ENCODE assay signal across 14 cellular contexts in genomic region chr5:108297042-108297596, GRCh38.
DNase-seq lines count a peak whose midpoint lies in the region; FAIRE-seq and TF ChIP-seq lines count a peak whose summit lies in the region.
"Had no signal": no experiment of that assay in that cellular context is flagged by ENCODE, and none has a peak within 500 bp of the region (broad histone marks: within the 10 kb centered on the region; RNA-seq: fewer than 3 reads in every experiment).

No MANE protein-coding gene starts in this region.

- no peaks in the 10 kb centered on the region for H3K36me3 ChIP-seq in OCI-LY7 (ENCODE audit: insufficient read depth, low read length)
- no peaks in the 10 kb centered on the region for H3K36me3 ChIP-seq in kidney (ENCODE audit: control insufficient read depth in 1 of 2, insufficient read depth in 2 of 2, low read length in 2 of 2)
- H3K36me3 ChIP-seq: HAP-1 had no signal

- POLR2A ChIA-PET in OCI-LY7 (lab: Charles Lee), result no interaction called here

- H3K36me3 Mint-ChIP-seq in chondrocyte (ENCODE audit: low read depth), result no peaks in the 10 kb centered on the region

- H3K4me3 ChIP-seq in OCI-LY7 (ENCODE audit: low read depth, low read length, poor library complexity, severe bottlenecking), result no peak overlapping the region
- H3K4me3 ChIP-seq in kidney (ENCODE audit: low read length in 2 of 2), result no peak overlapping the region
- H3K4me3 ChIP-seq: HAP-1 had no signal

- BruUV-seq in OCI-LY7 (replicated peaks; lab: Mats Ljungman, UMichigan), result no TSS peak

- no peak overlapping the region for H3K4me2 ChIP-seq in OCI-LY7 (ENCODE audit: low read length)

- H3K79me2 ChIP-seq in OCI-LY7 (ENCODE audit: insufficient read depth, low read depth, low read length), result no peaks in the 10 kb centered on the region

- intact Hi-C loops in OCI-LY7 (cut with micrococcal nuclease; ENCODE audit: unreplicated experiment), result no loop called here
- intact Hi-C loops in kidney (cut with DNase I), result no loop called here

- H3K9ac ChIP-seq in kidney (ENCODE audit: low read length in 2 of 2), result no peak overlapping the region

- H3K9me3 Mint-ChIP-seq in chondrocyte (ENCODE audit: low read depth), result no peaks in the 10 kb centered on the region
- H3K9me3 Mint-ChIP-seq: CD8-positive, alpha-beta memory T cell; HFFc6 had no signal

- H3K9me3 ChIP-seq in OCI-LY7 (ENCODE audit: low read length), result no peaks in the 10 kb centered on the region
- no peaks in the 10 kb centered on the region for H3K9me3 ChIP-seq in kidney (ENCODE audit: control insufficient read depth in 1 of 2, low read length in 2 of 2)
- H3K9me3 ChIP-seq: HAP-1 had no signal

- no peaks in the 10 kb centered on the region; the same call in 1 of the 2 replicates for H4K20me1 ChIP-seq in OCI-LY7 (ENCODE audit: insufficient read depth, low read length)

- CTCF ChIA-PET in OCI-LY7 (lab: Charles Lee; ENCODE audit: unreplicated experiment), result no interaction called here

- TF ChIP-seq CTCF in OCI-LY7 (conservative IDR thresholded peaks at IDR 0.05; ENCODE audit: low read length) (peak; percentile 16; the same call in 1 of the 2 replicates), chondrocyte (IDR thresholded peaks at IDR 0.05) (peak; percentile 34), kidney (IDR thresholded peaks at IDR 0.05; ENCODE audit: borderline replicate concordance, extremely low read depth, insufficient read depth) (no peak), GM10266 (IDR thresholded peaks at IDR 0.05; ENCODE audit: control insufficient read depth, insufficient read depth, low read depth, missing control alignments) (no peak), D721Med (IDR thresholded peaks at IDR 0.05; ENCODE audit: insufficient read depth, missing control alignments) (no peak)

- H3K4me1 Mint-ChIP-seq in chondrocyte (ENCODE audit: low read depth), result peaks cover 9% of the 10 kb centered on the region

- no peak overlapping the region for H3K27ac Mint-ChIP-seq in chondrocyte (ENCODE audit: unreplicated experiment)
- H3K27ac Mint-ChIP-seq: CD8-positive, alpha-beta memory T cell; HFFc6 had no signal

- no peaks in the 10 kb centered on the region for H3K27me3 Mint-ChIP-seq in chondrocyte (ENCODE audit: low read depth)
- H3K27me3 Mint-ChIP-seq: CD8-positive, alpha-beta memory T cell had no signal

- H3K27ac ChIP-seq in OCI-LY7 (ENCODE audit: low read depth, low read length, poor library complexity, severe bottlenecking) (no peak overlapping the region), kidney (ENCODE audit: low read depth in 2 of 2, low read length in 2 of 2) (no peak overlapping the region)
- H3K27ac ChIP-seq: HL-60 had no signal

- H3K4me3 Mint-ChIP-seq in chondrocyte (ENCODE audit: unreplicated experiment), result no peak overlapping the region
- H3K4me3 Mint-ChIP-seq: CD8-positive, alpha-beta memory T cell; HFFc6 had no signal

- DNase-seq in OCI-LY7 (ENCODE audit: low spot score) (no peak), chondrocyte (ENCODE audit: low spot score) (no peak), kidney (no peak), GM10266 (ENCODE audit: extremely low spot score) (no peak), D721Med (ENCODE audit: insufficient read length, low spot score) (no peak)
- no peak for DNase-seq in activated effector memory CD4-positive, alpha-beta T cell treated with Interleukin-2 at 50 U/mL for 16 hours
- DNase-seq: CD8-positive, alpha-beta memory T cell; DMS 273 treated with DMSO at 0.1 percent for 48 hours; DMS79; HFFc6 had no signal

- peak; percentile 33 for FAIRE-seq in kidney (lab: Jason Lieb, UNC)
- no peak for FAIRE-seq in D721Med (lab: Jason Lieb, UNC)
- FAIRE-seq: GM12891, H1 had no signal

- H3K4me1 ChIP-seq in OCI-LY7 (ENCODE audit: insufficient read depth, low read length, poor library complexity, severe bottlenecking) (no peaks in the 10 kb centered on the region), kidney (ENCODE audit: control insufficient read depth in 1 of 2, insufficient read depth in 1 of 2, low read depth in 1 of 2, low read length in 2 of 2) (no peaks in the 10 kb centered on the region)

- no peak overlapping the region for H2AFZ ChIP-seq in OCI-LY7 (ENCODE audit: low read length)

- H3K9me2 ChIP-seq in OCI-LY7 (ENCODE audit: insufficient read depth, low read length), result no peaks in the 10 kb centered on the region

Comparison
In these comparisons a context has a peak if more than half of its experiments do, and no peak if none do; other contexts are left out.
1. CTCF ChIP-seq: peak in OCI-LY7 (single experiment) and chondrocyte (single experiment); none in kidney (single experiment), GM10266 (single experiment) and D721Med (single experiment).